Comparison of ENCODE assay signal across 22 cellular contexts in the genomic region with DNA sequence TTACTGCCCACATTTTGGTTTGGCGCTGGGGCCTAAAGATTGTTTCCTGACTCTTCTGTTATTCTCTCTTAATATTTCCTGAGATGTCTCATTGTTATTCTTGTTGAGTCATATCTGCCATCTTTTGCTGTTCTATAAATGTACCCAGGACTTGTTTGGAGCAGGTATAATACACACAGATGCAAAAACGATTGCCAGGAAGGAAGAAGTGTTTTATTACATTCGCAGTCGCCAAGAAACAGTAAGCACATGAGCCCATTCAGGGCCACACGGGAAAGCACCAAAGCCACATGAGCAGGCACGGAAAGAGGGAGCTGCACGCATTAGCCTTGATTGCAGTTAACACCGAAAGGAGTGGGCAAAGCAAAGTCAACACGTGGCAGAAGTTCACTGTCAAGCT.
DNase-seq lines count a peak whose midpoint lies in the region; ATAC-seq and TF ChIP-seq lines count a peak whose summit lies in the region.
"Had no signal": no experiment of that assay in that cellular context is flagged by ENCODE, and none has a peak within 500 bp of the region (broad histone marks: within the 10 kb centered on the region; RNA-seq: fewer than 3 reads in every experiment).

No MANE protein-coding gene starts in this region.

- H3K9me3 ChIP-seq in esophagus squamous epithelium: no peaks in the 10 kb centered on the region
- H3K9me3 ChIP-seq: vagina had no signal

- H3K27ac Mint-ChIP-seq in activated naive CD8-positive, alpha-beta T cell treated with anti-CD3 and anti-CD28 coated beads for 36 hours: no peak overlapping the region
- H3K27ac Mint-ChIP-seq: CD4-positive, alpha-beta memory T cell; HFFc6; natural killer cell; progenitor cell of endocrine pancreas; T-helper 1 cell treated with Interleukin-12 subunit alpha and Interleukin-12 subunit beta and Interleukin-4 antibody, amounts not matched to agents 30 μg/mL and 1 μg/mL, for 36 hours had no signal

- peaks cover 4% of the 10 kb centered on the region for H3K9me3 Mint-ChIP-seq in activated naive CD8-positive, alpha-beta T cell treated with anti-CD3 and anti-CD28 coated beads for 36 hours

- H3K4me3 ChIP-seq in GM06990 (replicated peaks; ENCODE audit: low read depth, low read length) (no peak overlapping the region), choroid plexus epithelial cell (ENCODE audit: low read depth, low read length) (no peak overlapping the region), esophagus squamous epithelium (no peak overlapping the region)
- H3K4me3 ChIP-seq: lung, vagina had no signal

- no peaks in the 10 kb centered on the region for H3K4me1 Mint-ChIP-seq in activated naive CD8-positive, alpha-beta T cell treated with anti-CD3 and anti-CD28 coated beads for 36 hours
- H3K4me1 Mint-ChIP-seq: CD4-positive, alpha-beta memory T cell; natural killer cell had no signal

- peak; percentile 3 for TF ChIP-seq CTCF in GM06990 (IDR thresholded peaks at IDR 0.05; ENCODE audit: insufficient read depth, low read length, poor library complexity, severe bottlenecking)
- TF ChIP-seq CTCF in choroid plexus epithelial cell (conservative IDR thresholded peaks at IDR 0.05; ENCODE audit: low read depth, low read length): no peak
- TF ChIP-seq CTCF in esophagus squamous epithelium (IDR thresholded peaks at IDR 0.05): no peak

- no peaks in the 10 kb centered on the region for H3K36me3 Mint-ChIP-seq in activated naive CD8-positive, alpha-beta T cell treated with anti-CD3 and anti-CD28 coated beads for 36 hours
- H3K36me3 Mint-ChIP-seq: CD4-positive, alpha-beta memory T cell; natural killer cell had no signal

- no peaks in the 10 kb centered on the region for H3K27me3 Mint-ChIP-seq in activated naive CD8-positive, alpha-beta T cell treated with anti-CD3 and anti-CD28 coated beads for 36 hours
- H3K27me3 Mint-ChIP-seq: CD4-positive, alpha-beta memory T cell; progenitor cell of endocrine pancreas had no signal

- WGBS in esophagus squamous epithelium, 2 donors: 71 to 76% methylated on average over 9 of the region's 9 CpGs

- H3K27me3 ChIP-seq in GM06990 (replicated peaks; ENCODE audit: control insufficient read depth, insufficient read depth, low read length): no peaks in the 10 kb centered on the region
- no peaks in the 10 kb centered on the region for H3K27me3 ChIP-seq in esophagus squamous epithelium
- H3K27me3 ChIP-seq: vagina had no signal

- TF ChIP-seq POLR2A in esophagus squamous epithelium (IDR thresholded peaks at IDR 0.05): no peak

- ATAC-seq in HG02571 (IDR thresholded peaks at IDR 0.05; ENCODE audit: unreplicated experiment): peak; percentile 56
- ATAC-seq: natural killer cell had no signal

- intact Hi-C loops in esophagus squamous epithelium (cut with DNase I): no loop called here

- DNase-seq in GM06990 (ENCODE audit: extremely low read depth, insufficient read length): peak; percentile 75
- peak; percentile 33 for DNase-seq in HT1080 (ENCODE audit: low read depth)
- peak; percentile 4 for DNase-seq in choroid plexus epithelial cell (ENCODE audit: low read depth)
- DNase-seq in activated T-cell treated with anti-CD3 and anti-CD28 coated beads, Interleukin-2, amount 50 U/mL, for 48 hours: no peak
- DNase-seq in A172 (ENCODE audit: low spot score): no peak
- no peak for DNase-seq in activated naive CD8-positive, alpha-beta T cell treated with anti-CD3 and anti-CD28 coated beads for 36 hours
- DNase-seq in esophagus squamous epithelium (lab: John Stamatoyannopoulos, UW): no peak
- DNase-seq: ACHN; activated effector memory CD4-positive, alpha-beta T cell treated with Interleukin-2 at 50 U/mL for 16 hours; anterior cingulate cortex; CD4-positive, alpha-beta memory T cell; EL; glutamatergic neuron; HFFc6; natural killer cell; NCI-H187 treated with DMSO at 0.1 percent for 48 hours; SIG-M5 had no signal

- H3K4me3 Mint-ChIP-seq in activated naive CD8-positive, alpha-beta T cell treated with anti-CD3 and anti-CD28 coated beads for 36 hours: no peak overlapping the region
- H3K4me3 Mint-ChIP-seq: CD4-positive, alpha-beta memory T cell; HFFc6; natural killer cell; T-helper 1 cell treated with Interleukin-12 subunit alpha and Interleukin-12 subunit beta and Interleukin-4 antibody, amounts not matched to agents 30 μg/mL and 1 μg/mL, for 36 hours had no signal

- no peaks in the 10 kb centered on the region for H3K4me1 ChIP-seq in esophagus squamous epithelium

- H3K36me3 ChIP-seq in GM06990 (ENCODE audit: control insufficient read depth, insufficient read depth, low read length) (no peaks in the 10 kb centered on the region), esophagus squamous epithelium (no peaks in the 10 kb centered on the region)
- H3K36me3 ChIP-seq: vagina had no signal

- H3K27ac ChIP-seq in esophagus squamous epithelium: no peak overlapping the region
- H3K27ac ChIP-seq: vagina had no signal

Comparison
In these comparisons a context has a peak if more than half of its experiments do, and no peak if none do; other contexts are left out.
1. DNase-seq: peak in GM06990 (single experiment), HT1080 (single experiment) and choroid plexus epithelial cell (single experiment); none in activated T-cell treated with anti-CD3 and anti-CD28 coated beads, Interleukin-2, amount 50 U/mL, for 48 hours (0 of 2), A172 (single experiment), activated naive CD8-positive, alpha-beta T cell treated with anti-CD3 and anti-CD28 coated beads for 36 hours (single experiment) and esophagus squamous epithelium (single experiment).